18 cellular contexts compared by ENCODE assay signal in the genomic region with DNA sequence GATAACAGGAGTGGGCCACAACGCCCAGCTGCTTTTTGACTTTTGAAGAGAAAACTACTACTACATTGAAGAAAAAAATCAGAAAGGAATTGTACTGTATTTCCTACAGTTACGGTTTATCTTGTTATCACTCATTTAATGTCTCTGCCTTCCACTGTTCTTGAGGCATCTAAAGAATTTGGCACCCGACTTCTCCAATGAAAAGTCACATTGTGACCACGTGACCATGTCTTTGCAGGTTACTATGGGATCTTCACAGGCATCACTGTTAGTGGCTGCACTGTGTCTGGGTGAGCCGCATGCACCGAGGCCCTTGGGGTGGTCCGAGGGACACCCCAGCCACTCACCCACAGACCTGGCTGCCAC. TPM values are rescaled to one million over a fixed set of nuclear protein-coding genes. Genes with fewer than 3 reads are reported as not detected.
DNase-seq lines count a peak whose midpoint lies in the region; ATAC-seq and TF ChIP-seq lines count a peak whose summit lies in the region.
"Had no signal": no experiment of that assay in that cellular context is flagged by ENCODE, and none has a peak within 500 bp of the region (broad histone marks: within the 10 kb centered on the region; RNA-seq: fewer than 3 reads in every experiment).

No MANE protein-coding gene starts in this region.

- peaks cover 25% of the 10 kb centered on the region for H3K36me3 Mint-ChIP-seq in neural crest cell (ENCODE audit: low read depth)
- peaks cover 22% of the 10 kb centered on the region for H3K36me3 Mint-ChIP-seq in activated T-cell treated with anti-CD3 and anti-CD28 coated beads, Interleukin-2, amount 50 U/mL, for 4 hours (ENCODE audit: insufficient read depth)

- H3K4me2 ChIP-seq in HCT116 (ENCODE audit: low read length): no peak overlapping the region

- no peak overlapping the region for H3K9ac ChIP-seq in HCT116 (ENCODE audit: low read length)

- H3K36me3 ChIP-seq in HCT116 (ENCODE audit: control insufficient read depth in 1 of 2, insufficient read depth in 2 of 2, low read length in 2 of 2) (peaks cover 16 to 29% of the 10 kb centered on the region in 2 experiments), brain microvascular endothelial cell (replicated peaks) (peaks cover 64% of the 10 kb centered on the region)

- H3K9me2 ChIP-seq in HCT116 (ENCODE audit: insufficient read depth): no peaks in the 10 kb centered on the region

- TF ChIP-seq CTCF in AG10803 (conservative IDR thresholded peaks at IDR 0.05; ENCODE audit: low read length): no peak
- TF ChIP-seq CTCF in HCT116 (IDR thresholded peaks at IDR 0.05 in 2 of 3, conservative IDR thresholded peaks at IDR 0.05 in 1 of 3; ENCODE audit: borderline replicate concordance in 1 of 3, insufficient read depth in 1 of 3, low read depth in 2 of 3, low read length in 2 of 3): peak in 2 of 3 experiments; percentile 7 to 34; a peak in 1 of 6 replicates
- TF ChIP-seq CTCF in brain microvascular endothelial cell (IDR thresholded peaks at IDR 0.05; ENCODE audit: low read depth, low read length, missing control alignments): no peak
- TF ChIP-seq CTCF in neural crest cell (conservative IDR thresholded peaks at IDR 0.05): peak; percentile 34

- POLR2A ChIA-PET in HCT116 (lab: Charles Lee): no interaction called here

- intact Hi-C loops in HCT116 (cut with micrococcal nuclease): loop anchor here (1.0 to 5.0 kb wide), 3 partner anchors 244 to 342 kb away; no protein-coding TSS in a partner anchor

- no peak for TF ChIP-seq RAD21 in HCT116 (IDR thresholded peaks at IDR 0.05; ENCODE audit: low read depth)

- H3K27ac Mint-ChIP-seq in neural crest cell (ENCODE audit: unreplicated experiment): peak overlapping the region; percentile 48
- H3K27ac Mint-ChIP-seq: activated T-helper 1 cell treated with anti-CD3 and anti-CD28 coated beads, Interleukin-12 subunit alpha, Interleukin-12 subunit beta, Interleukin-2, Interleukin-4 antibody, amounts not matched to agents 30 ng/mL and 10 ng/mL and 1 ng/mL, durations not matched to agents 14 hours and 24 hours and 36 hours; IgD-negative memory B cell; stimulated activated memory B cell treated with anti-CD40 and anti-IgM and Interleukin-4, amounts not matched to agents 10 μg/mL and 1 μg/mL and 100 μg/mL, for 72 hours had no signal

- H2AFZ ChIP-seq in HCT116 (ENCODE audit: low read depth, low read length, poor library complexity, severe bottlenecking): no peak overlapping the region

- no peak for TF ChIP-seq POLR2A in HCT116 (IDR thresholded peaks at IDR 0.05; ENCODE audit: borderline replicate concordance, extremely low read depth, insufficient read depth, insufficient read length)

- H3K4me1 ChIP-seq in HCT116 (ENCODE audit: control insufficient read depth in 1 of 2, insufficient read depth in 2 of 2, low read length in 2 of 2): peaks cover 0 to 18% of the 10 kb centered on the region in 2 experiments; a peak in 2 of 4 replicates
- H3K4me1 ChIP-seq: foreskin keratinocyte had no signal

- H3K9me3 Mint-ChIP-seq in neural crest cell: peaks cover 2% of the 10 kb centered on the region
- H3K9me3 Mint-ChIP-seq in activated T-cell treated with anti-CD3 and anti-CD28 coated beads, Interleukin-2, amount 50 U/mL, for 4 hours: no peaks in the 10 kb centered on the region
- H3K9me3 Mint-ChIP-seq: activated T-helper 1 cell treated with anti-CD3 and anti-CD28 coated beads, Interleukin-12 subunit alpha, Interleukin-12 subunit beta, Interleukin-2, Interleukin-4 antibody, amounts not matched to agents 30 ng/mL and 10 ng/mL and 1 ng/mL, durations not matched to agents 14 hours and 24 hours and 36 hours had no signal

- H3K27ac ChIP-seq in HCT116 (ENCODE audit: low read depth, low read length) (no peak overlapping the region), brain microvascular endothelial cell (peak overlapping the region; percentile 34)
- H3K27ac ChIP-seq: foreskin keratinocyte had no signal

- RAD21 ChIA-PET in HCT116 (lab: Charles Lee; ENCODE audit: low non-redundant PET in 1 of 2, low total read pairs in 2 of 2, uncharacterized antibody in 2 of 2, unreplicated experiment in 2 of 2): interaction anchor here in 1 of 2 experiments (0.7 kb wide), 1 partner anchor 234 kb away, joined by 3 read pairs; no protein-coding TSS in a partner anchor

- BruUV-seq in HCT116 (replicated peaks; lab: Mats Ljungman, UMichigan): no TSS peak

- peak; percentile 48; the same call in 1 of the 2 replicates for ATAC-seq in HCT116
- no peak for ATAC-seq in GM18517 (IDR thresholded peaks at IDR 0.05; ENCODE audit: unreplicated experiment)
- ATAC-seq in activated T-cell treated with anti-CD3 and anti-CD28 coated beads, Interleukin-2, amount 50 U/mL, for 4 hours: no peak
- ATAC-seq: foreskin keratinocyte; stimulated activated memory B cell treated with anti-CD40 and anti-IgM and Interleukin-4, amounts not matched to agents 10 μg/mL and 1 μg/mL and 100 μg/mL, for 72 hours; T-helper 17 cell had no signal

- in situ Hi-C loops in brain microvascular endothelial cell (cut with HindIII; ENCODE audit: low pct_ligation_motif_present, low sequenced_read_pairs): no loop called here

- peaks cover 12% of the 10 kb centered on the region for H3K4me1 Mint-ChIP-seq in neural crest cell
- no peaks in the 10 kb centered on the region for H3K4me1 Mint-ChIP-seq in activated T-cell treated with anti-CD3 and anti-CD28 coated beads, Interleukin-2, amount 50 U/mL, for 4 hours (ENCODE audit: low read depth)

- no peaks in the 10 kb centered on the region; the same call in 1 of the 2 replicates for H4K20me1 ChIP-seq in HCT116 (ENCODE audit: insufficient read depth)

- H3K79me2 ChIP-seq in HCT116 (ENCODE audit: insufficient read depth, low read length): peaks cover 80% of the 10 kb centered on the region

- H3K27me3 ChIP-seq in HCT116 (ENCODE audit: insufficient read depth, low read length) (no peaks in the 10 kb centered on the region), brain microvascular endothelial cell (replicated peaks) (no peaks in the 10 kb centered on the region)
- H3K27me3 ChIP-seq: foreskin keratinocyte had no signal

- H3K4me3 ChIP-seq in AG10803 (ENCODE audit: low read length) (no peak overlapping the region), HCT116 (replicated peaks in 1 of 2; ENCODE audit: low read depth in 1 of 2, low read length in 2 of 2) (no peak overlapping the region), brain microvascular endothelial cell (ENCODE audit: low read depth, low read length) (no peak overlapping the region)

- CTCF ChIA-PET in HCT116 (lab: Charles Lee): interaction anchor here (0.8 to 1.8 kb wide), 7 partner anchors 10 to 284 kb away, joined by 3 to 9 read pairs (median 4); partner anchors contain the start of gene RRBP1

- H3K4me3 Mint-ChIP-seq in neural crest cell: no peak overlapping the region
- H3K4me3 Mint-ChIP-seq in activated T-cell treated with anti-CD3 and anti-CD28 coated beads, Interleukin-2, amount 50 U/mL, for 4 hours: no peak overlapping the region
- H3K4me3 Mint-ChIP-seq: activated T-helper 1 cell treated with anti-CD3 and anti-CD28 coated beads, Interleukin-12 subunit alpha, Interleukin-12 subunit beta, Interleukin-2, Interleukin-4 antibody, amounts not matched to agents 30 ng/mL and 10 ng/mL and 1 ng/mL, durations not matched to agents 14 hours and 24 hours and 36 hours; CD4-positive, alpha-beta memory T cell; IgD-negative memory B cell; stimulated activated memory B cell treated with anti-CD40 and anti-IgM and Interleukin-4, amounts not matched to agents 10 μg/mL and 1 μg/mL and 100 μg/mL, for 72 hours; T-helper 17 cell had no signal

- DNase-seq in AG10803 (ENCODE audit: low read depth): peak; percentile 54
- DNase-seq in HCT116 (ENCODE audit: low read depth, low spot score): no peak
- peak; percentile 35 for DNase-seq in brain microvascular endothelial cell
- no peak for DNase-seq in neural crest cell (ENCODE audit: low read depth, low spot score)
- no peak for DNase-seq in activated T-cell treated with anti-CD3 and anti-CD28 coated beads for 4 hours
- no peak for DNase-seq in islet precursor cell
- no peak for DNase-seq in activated T-cell treated with anti-CD3 and anti-CD28 coated beads, Interleukin-2, amount 50 U/mL, for 4 hours
- DNase-seq: CD4-positive, alpha-beta memory T cell; foreskin keratinocyte; NCI-H1105 treated with DMSO at 0.1 percent for 48 hours; stimulated activated CD4-positive, alpha-beta T cell treated with anti-CD3 and anti-CD28 coated beads, Interleukin-4, amount 100 ng/mL, for 24 hours; T-helper 17 cell had no signal

- no peaks in the 10 kb centered on the region for H3K27me3 Mint-ChIP-seq in neural crest cell (ENCODE audit: low read depth)
- no peaks in the 10 kb centered on the region for H3K27me3 Mint-ChIP-seq in activated T-cell treated with anti-CD3 and anti-CD28 coated beads, Interleukin-2, amount 50 U/mL, for 4 hours (ENCODE audit: low read depth)
- H3K27me3 Mint-ChIP-seq: CD4-positive, alpha-beta memory T cell; IgD-negative memory B cell; stimulated activated memory B cell treated with anti-CD40 and anti-IgM and Interleukin-4, amounts not matched to agents 10 μg/mL and 1 μg/mL and 100 μg/mL, for 72 hours; T-helper 17 cell had no signal

- H3K9me3 ChIP-seq in HCT116 (ENCODE audit: control insufficient read depth in 1 of 2, insufficient read depth in 1 of 2, low read depth in 1 of 2, low read length in 2 of 2): peaks cover 8 to 10% of the 10 kb centered on the region in 2 experiments; a peak in 1 of 4 replicates

TF ChIP-seq in HCT116, 20 proteins besides CTCF, POLR2A, EP300 and RAD21:
- TF ChIP-seq, protein P1, sequence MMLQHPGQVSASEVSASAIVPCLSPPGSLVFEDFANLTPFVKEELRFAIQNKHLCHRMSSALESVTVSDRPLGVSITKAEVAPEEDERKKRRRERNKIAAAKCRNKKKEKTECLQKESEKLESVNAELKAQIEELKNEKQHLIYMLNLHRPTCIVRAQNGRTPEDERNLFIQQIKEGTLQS (IDR thresholded peaks at IDR 0.05): no peak
- no peak for TF ChIP-seq CEBPB (IDR thresholded peaks at IDR 0.05; ENCODE audit: low read depth)
- TF ChIP-seq POLR2AphosphoS5 (IDR thresholded peaks at IDR 0.05; ENCODE audit: low read depth, low read length): no peak
- no peak for TF ChIP-seq YY1 (IDR thresholded peaks at IDR 0.05; ENCODE audit: extremely low read depth, insufficient replicate concordance, low read depth, low read length)

RNA-seq across cellular contexts. Expression of gene RRBP1, which starts 26.8 kb away (rescaled TPM):
- total RNA-seq in HCT116 (2021; ENCODE audit: unreplicated experiment): 123 TPM
- polyA plus RNA-seq in HCT116 (2012): 90.7 and 95.8 TPM in 2 replicates
- 46.7 and 50.9 TPM in 2 replicates for total RNA-seq in neural crest cell
- total RNA-seq in activated T-cell treated with anti-CD3 and anti-CD28 coated beads, Interleukin-2, amount 50 U/mL, for 4 hours: 10 to 100 TPM; 25.5 to 32.3 (median 27.0) TPM

RNA-seq across cellular contexts. Expression of gene BANF2, which starts 44.5 kb away (rescaled TPM):
- total RNA-seq in HCT116 (2021; ENCODE audit: unreplicated experiment): not detected
- polyA plus RNA-seq in HCT116 (2012): not detected in 2 replicates
- total RNA-seq in neural crest cell: not detected in 2 replicates
- not detected for total RNA-seq in activated T-cell treated with anti-CD3 and anti-CD28 coated beads, Interleukin-2, amount 50 U/mL, for 4 hours
- total RNA-seq: activated T-helper 1 cell treated with anti-CD3 and anti-CD28 coated beads, Interleukin-12 subunit alpha, Interleukin-12 subunit beta, Interleukin-2, Interleukin-4 antibody, amounts not matched to agents 30 ng/mL and 10 ng/mL and 1 ng/mL, durations not matched to agents 14 hours and 24 hours and 36 hours; CD4-positive, alpha-beta memory T cell; foreskin keratinocyte; pulmonary artery endothelial cell; T-helper 17 cell had no signal
- polyA plus RNA-seq: CD4-positive, alpha-beta memory T cell; foreskin keratinocyte; IgD-negative memory B cell; keratinocyte had no signal

Comparison
In these comparisons a context has a peak if more than half of its experiments do, and no peak if none do; other contexts are left out.
1. DNase-seq: peak in AG10803 (single experiment) and brain microvascular endothelial cell (single experiment); none in HCT116 (single experiment), neural crest cell (single experiment), activated T-cell treated with anti-CD3 and anti-CD28 coated beads for 4 hours (single experiment), islet precursor cell (single experiment) and activated T-cell treated with anti-CD3 and anti-CD28 coated beads, Interleukin-2, amount 50 U/mL, for 4 hours (single experiment).
2. CTCF ChIP-seq: peak in HCT116 (2 of 3) and neural crest cell (single experiment); none in AG10803 (single experiment) and brain microvascular endothelial cell (single experiment).